Comparison of ENCODE assay signal across 9 cellular contexts in the genomic region with DNA sequence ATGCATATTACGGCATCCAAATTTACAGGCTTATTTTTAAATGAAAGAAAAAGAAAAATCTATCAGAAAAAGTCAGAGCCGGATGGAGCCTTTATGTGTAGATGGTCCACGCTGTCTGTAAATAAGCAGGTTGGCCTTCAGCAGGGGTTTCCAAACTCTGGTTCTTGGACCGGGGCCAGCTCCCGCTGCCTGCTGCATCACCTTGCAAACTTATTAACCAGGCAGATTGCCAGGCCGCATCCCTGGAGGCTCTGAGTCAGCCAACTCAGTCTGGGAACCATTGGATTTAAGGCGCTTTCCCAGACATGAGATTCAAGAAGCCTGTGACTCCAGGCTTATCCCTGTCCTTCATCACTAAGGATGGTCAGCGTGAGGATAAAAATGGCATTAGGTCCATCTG.
DNase-seq lines count a peak whose midpoint lies in the region; ATAC-seq and TF ChIP-seq lines count a peak whose summit lies in the region.
"Had no signal": no experiment of that assay in that cellular context is flagged by ENCODE, and none has a peak within 500 bp of the region (broad histone marks: within the 10 kb centered on the region; RNA-seq: fewer than 3 reads in every experiment).

No MANE protein-coding gene starts in this region.

- peaks cover 66% of the 10 kb centered on the region for H3K27me3 Mint-ChIP-seq in osteocyte (ENCODE audit: unreplicated experiment)
- peaks cover 4 to 10% (median 4%) of the 10 kb centered on the region in 3 donors for H3K27me3 Mint-ChIP-seq in CD14-positive monocyte (ENCODE audit: low read depth in 3 of 3)

- intact Hi-C loops in CD14-positive monocyte (cut with micrococcal nuclease): no loop called here

- no peaks in the 10 kb centered on the region for H3K36me3 Mint-ChIP-seq in osteocyte (ENCODE audit: unreplicated experiment)
- H3K36me3 Mint-ChIP-seq in CD14-positive monocyte: no peaks in the 10 kb centered on the region

- H3K27ac Mint-ChIP-seq in osteocyte (ENCODE audit: unreplicated experiment) (no peak overlapping the region), CD14-positive monocyte (no peak overlapping the region)

- H3K4me3 ChIP-seq in cardiac fibroblast (replicated peaks in 1 of 2; ENCODE audit: low read depth in 2 of 2, low read length in 2 of 2): no peak overlapping the region
- H3K4me3 ChIP-seq: left lung had no signal

- H3K9me3 Mint-ChIP-seq in osteocyte (ENCODE audit: unreplicated experiment): no peaks in the 10 kb centered on the region
- H3K9me3 Mint-ChIP-seq in CD14-positive monocyte: no peaks in the 10 kb centered on the region

- peaks cover 8% of the 10 kb centered on the region for H3K4me1 Mint-ChIP-seq in osteocyte (ENCODE audit: unreplicated experiment)
- no peaks in the 10 kb centered on the region for H3K4me1 Mint-ChIP-seq in CD14-positive monocyte

- TF ChIP-seq CTCF in cardiac fibroblast (IDR thresholded peaks at IDR 0.05; ENCODE audit: low read depth, low read length) (no peak), osteocyte (IDR thresholded peaks at IDR 0.05) (no peak), CD14-positive monocyte (IDR thresholded peaks at IDR 0.05) (no peak), GM20000 (IDR thresholded peaks at IDR 0.05; ENCODE audit: extremely low read depth, missing control alignments) (no peak)

- DNase-seq in GM04504 (ENCODE audit: low read depth) (peak; percentile 13), NCI-H2227 treated with DMSO at 0.1 percent for 48 hours (lab: John Stamatoyannopoulos, UW) (peak; percentile 67), cardiac fibroblast (ENCODE audit: low read depth in 2 of 2) (peak; percentile 90 to 95), osteocyte (ENCODE audit: extremely low spot score, unreplicated experiment) (peak; percentile 90), 8988T (no peak), CD14-positive monocyte (ENCODE audit: low spot score) (no peak), GM20000 (ENCODE audit: low spot score) (no peak)
- DNase-seq: left lung had no signal

- no peak for ATAC-seq in GM21381 (IDR thresholded peaks at IDR 0.05; ENCODE audit: unreplicated experiment)
- ATAC-seq: left lung had no signal

- H3K4me3 Mint-ChIP-seq in osteocyte (ENCODE audit: unreplicated experiment) (no peak overlapping the region), CD14-positive monocyte (no peak overlapping the region)

Comparison
In these comparisons a context has a peak if more than half of its experiments do, and no peak if none do; other contexts are left out.
1. DNase-seq: peak in GM04504 (single experiment), NCI-H2227 treated with DMSO at 0.1 percent for 48 hours (single experiment), cardiac fibroblast (2 of 2) and osteocyte (single experiment); none in 8988T (single experiment), CD14-positive monocyte (single experiment) and GM20000 (single experiment).